8 cellular contexts compared by ENCODE assay signal in the genomic region with DNA sequence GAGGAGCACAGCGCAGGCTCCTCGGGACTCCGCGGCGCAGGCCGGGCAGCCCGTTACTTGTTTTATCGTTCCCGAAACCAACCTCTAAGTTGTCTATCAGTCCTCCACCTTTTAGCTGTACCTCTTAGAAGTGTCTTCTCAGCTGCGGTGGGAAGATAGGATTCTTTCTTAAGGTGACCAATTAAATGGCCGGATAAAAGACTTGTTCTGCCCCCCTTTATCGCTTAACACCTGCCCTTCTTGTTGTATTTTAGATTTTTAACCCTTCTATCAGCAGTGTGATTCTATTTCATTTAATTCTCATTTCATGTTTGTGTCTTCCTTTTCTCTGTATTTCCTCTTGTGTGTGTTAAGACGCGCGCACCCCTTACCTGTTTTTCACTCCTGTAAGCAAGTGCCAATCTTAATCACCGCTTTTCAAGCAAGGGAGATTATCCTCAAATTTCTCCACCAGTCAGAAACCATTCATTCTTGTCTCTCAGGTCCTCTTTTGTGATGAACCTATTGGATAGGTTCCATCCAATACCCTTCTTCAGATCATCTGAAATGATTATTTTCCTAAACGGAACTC. TPM values are rescaled to one million over a fixed set of nuclear protein-coding genes. Genes with fewer than 3 reads are reported as not detected.
DNase-seq lines count a peak whose midpoint lies in the region; ATAC-seq and TF ChIP-seq lines count a peak whose summit lies in the region.

No MANE protein-coding gene starts in this region.

- no peak for DNase-seq in T-helper 1 cell
- peak; percentile 70 for DNase-seq in OCI-LY7 (ENCODE audit: low spot score)
- DNase-seq in colonic mucosa = no peak
- DNase-seq in nephron progenitor cell = no peak
- no peak for DNase-seq in COLO829 (ENCODE audit: low spot score)

- H3K4me3 ChIP-seq in HEK293 (ENCODE audit: low read depth, low read length) = peak overlapping the region; percentile 65
- H3K4me3 ChIP-seq in OCI-LY7 (ENCODE audit: low read depth, low read length, poor library complexity, severe bottlenecking) = peak overlapping the region; percentile 79
- H3K4me3 ChIP-seq in colonic mucosa = peak overlapping the region; percentile 61

- no peaks in the 10 kb centered on the region for H3K27me3 Mint-ChIP-seq in T-helper 1 cell treated with Interleukin-12 subunit alpha and Interleukin-12 subunit beta and Interleukin-4 antibody, amounts not matched to agents 30 μg/mL and 1 μg/mL, for 36 hours (ENCODE audit: low read depth)
- H3K27me3 Mint-ChIP-seq in nephron progenitor cell (ENCODE audit: low read depth, poor library complexity) = peaks cover 4% of the 10 kb centered on the region

- H3K9me3 Mint-ChIP-seq in T-helper 1 cell treated with Interleukin-12 subunit alpha and Interleukin-12 subunit beta and Interleukin-4 antibody, amounts not matched to agents 30 μg/mL and 1 μg/mL, for 36 hours = no peaks in the 10 kb centered on the region
- H3K9me3 Mint-ChIP-seq in nephron progenitor cell = peaks cover 4% of the 10 kb centered on the region

- peak overlapping the region; percentile 97 for H3K4me2 ChIP-seq in OCI-LY7 (ENCODE audit: low read length)

- CTCF ChIA-PET in HEK293 (lab: Yijun Ruan, JAX) (interaction anchor here (0.6 to 2.2 kb wide), 4 partner anchors 10 to 644 kb away, joined by 3 to 7 read pairs (median 4); no protein-coding TSS in a partner anchor), OCI-LY7 (lab: Charles Lee; ENCODE audit: unreplicated experiment) (no interaction called here)

- H3K27ac ChIP-seq in HEK293 (ENCODE audit: extremely low read depth, low read depth, low read length) (peak overlapping the region; percentile 76; the same call in 1 of the 2 replicates), OCI-LY7 (ENCODE audit: low read depth, low read length, poor library complexity, severe bottlenecking) (peak overlapping the region; percentile 86), colonic mucosa (peak overlapping the region; percentile 72)

- peak overlapping the region; percentile 89 for H3K4me3 Mint-ChIP-seq in T-helper 1 cell treated with Interleukin-12 subunit alpha and Interleukin-12 subunit beta and Interleukin-4 antibody, amounts not matched to agents 30 μg/mL and 1 μg/mL, for 36 hours
- peak overlapping the region; percentile 85 for H3K4me3 Mint-ChIP-seq in nephron progenitor cell

- H3K36me3 ChIP-seq in HEK293 (ENCODE audit: control insufficient read depth in 2 of 2, insufficient read depth in 1 of 2, low read length in 2 of 2) = peaks cover 0 to 4% of the 10 kb centered on the region in 2 experiments; a peak in 1 of 3 replicates
- H3K36me3 ChIP-seq in OCI-LY7 (ENCODE audit: insufficient read depth, low read length) = peaks cover 23% of the 10 kb centered on the region
- H3K36me3 ChIP-seq in colonic mucosa = no peaks in the 10 kb centered on the region

- no peak for TF ChIP-seq CTCF in HEK293 (tag by site-specific recombination; IDR thresholded peaks at IDR 0.05)
- no peak for TF ChIP-seq CTCF in OCI-LY7 (conservative IDR thresholded peaks at IDR 0.05; ENCODE audit: low read length)
- TF ChIP-seq CTCF in colonic mucosa (IDR thresholded peaks at IDR 0.05) = no peak
- TF ChIP-seq CTCF in nephron progenitor cell (IDR thresholded peaks at IDR 0.05) = no peak

- H3K27me3 ChIP-seq in colonic mucosa = no peaks in the 10 kb centered on the region

- peaks cover 42% of the 10 kb centered on the region for H3K79me2 ChIP-seq in OCI-LY7 (ENCODE audit: insufficient read depth, low read depth, low read length)

- peak overlapping the region; percentile 58 to 89 for H3K9ac ChIP-seq in colonic mucosa (ENCODE audit: low read depth in 2 of 2, low read length in 2 of 2)

- H3K27ac Mint-ChIP-seq in T-helper 1 cell treated with Interleukin-12 subunit alpha and Interleukin-12 subunit beta and Interleukin-4 antibody, amounts not matched to agents 30 μg/mL and 1 μg/mL, for 36 hours = peak overlapping the region; percentile 95
- no peak overlapping the region for H3K27ac Mint-ChIP-seq in nephron progenitor cell

- H4K20me1 ChIP-seq in OCI-LY7 (ENCODE audit: insufficient read depth, low read length) = no peaks in the 10 kb centered on the region; the same call in 1 of the 2 replicates

- no peak for ATAC-seq in HG02759 (IDR thresholded peaks at IDR 0.05; ENCODE audit: unreplicated experiment)

- POLR2A ChIA-PET in HEK293 (lab: Yijun Ruan, JAX) (no interaction called here), OCI-LY7 (lab: Charles Lee) (interaction anchor here (0.6 to 5.9 kb wide), 11 partner anchors 10 to 493 kb away, joined by 3 to 49 read pairs (median 5); a partner anchor contains a TSS)

- H2AFZ ChIP-seq in OCI-LY7 (ENCODE audit: low read length) = peak overlapping the region; percentile 97

- TSS peak; percentile 80 for BruUV-seq in OCI-LY7 (replicated peaks; lab: Mats Ljungman, UMichigan)

- H3K4me1 Mint-ChIP-seq in T-helper 1 cell treated with Interleukin-12 subunit alpha and Interleukin-12 subunit beta and Interleukin-4 antibody, amounts not matched to agents 30 μg/mL and 1 μg/mL, for 36 hours (ENCODE audit: low read depth) = peaks cover 45% of the 10 kb centered on the region
- peaks cover 16% of the 10 kb centered on the region for H3K4me1 Mint-ChIP-seq in nephron progenitor cell

- intact Hi-C loops in OCI-LY7 (cut with micrococcal nuclease; ENCODE audit: unreplicated experiment) (loop anchor here (1.0 to 5.0 kb wide), 4 partner anchors 210 to 732 kb away; a partner anchor contains a TSS), colonic mucosa (cut with DNase I) (no loop called here)

- H3K36me3 Mint-ChIP-seq in T-helper 1 cell treated with Interleukin-12 subunit alpha and Interleukin-12 subunit beta and Interleukin-4 antibody, amounts not matched to agents 30 μg/mL and 1 μg/mL, for 36 hours (ENCODE audit: low read depth) = peaks cover 26% of the 10 kb centered on the region
- H3K36me3 Mint-ChIP-seq in nephron progenitor cell (ENCODE audit: low read depth) = peaks cover 53% of the 10 kb centered on the region

- no peaks in the 10 kb centered on the region for H3K4me1 ChIP-seq in HEK293 (ENCODE audit: control insufficient read depth, insufficient read depth, low read length)
- peaks cover 51% of the 10 kb centered on the region for H3K4me1 ChIP-seq in OCI-LY7 (ENCODE audit: insufficient read depth, low read length, poor library complexity, severe bottlenecking)
- H3K4me1 ChIP-seq in colonic mucosa = no peaks in the 10 kb centered on the region

- no peaks in the 10 kb centered on the region for H3K9me2 ChIP-seq in OCI-LY7 (ENCODE audit: insufficient read depth, low read length)

- H3K9me3 ChIP-seq in HEK293 (ENCODE audit: control insufficient read depth, insufficient read depth, low read depth, low read length) (no peaks in the 10 kb centered on the region), OCI-LY7 (ENCODE audit: low read length) (no peaks in the 10 kb centered on the region), colonic mucosa (no peaks in the 10 kb centered on the region)

TF ChIP-seq in HEK293, 187 proteins besides CTCF, POLR2A, EP300 and RAD21:
- TF ChIP-seq, protein P1, sequence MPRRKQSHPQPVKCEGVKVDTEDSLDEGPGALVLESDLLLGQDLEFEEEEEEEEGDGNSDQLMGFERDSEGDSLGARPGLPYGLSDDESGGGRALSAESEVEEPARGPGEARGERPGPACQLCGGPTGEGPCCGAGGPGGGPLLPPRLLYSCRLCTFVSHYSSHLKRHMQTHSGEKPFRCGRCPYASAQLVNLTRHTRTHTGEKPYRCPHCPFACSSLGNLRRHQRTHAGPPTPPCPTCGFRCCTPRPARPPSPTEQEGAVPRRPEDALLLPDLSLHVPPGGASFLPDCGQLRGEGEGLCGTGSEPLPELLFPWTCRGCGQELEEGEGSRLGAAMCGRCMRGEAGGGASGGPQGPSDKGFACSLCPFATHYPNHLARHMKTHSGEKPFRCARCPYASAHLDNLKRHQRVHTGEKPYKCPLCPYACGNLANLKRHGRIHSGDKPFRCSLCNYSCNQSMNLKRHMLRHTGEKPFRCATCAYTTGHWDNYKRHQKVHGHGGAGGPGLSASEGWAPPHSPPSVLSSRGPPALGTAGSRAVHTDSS (tag by site-specific recombination; IDR thresholded peaks at IDR 0.05) = 0 out of 2 replicates have a peak, but pooled peaks have one; percentile 8
- TF ChIP-seq PRDM1 (tag by site-specific recombination; IDR thresholded peaks at IDR 0.05) (peak; percentile 53), ZNF335 (tag by site-specific recombination; conservative IDR thresholded peaks at IDR 0.05) (peak; percentile 75; the same call in 1 of the 2 replicates), ZNF416 (tag by site-specific recombination; IDR thresholded peaks at IDR 0.05) (no peak), ZNF521 (tag by site-specific recombination; IDR thresholded peaks at IDR 0.05) (no peak), ZNF791 (tag by site-specific recombination; IDR thresholded peaks at IDR 0.05) (no peak)
- TF ChIP-seq, protein P2, sequence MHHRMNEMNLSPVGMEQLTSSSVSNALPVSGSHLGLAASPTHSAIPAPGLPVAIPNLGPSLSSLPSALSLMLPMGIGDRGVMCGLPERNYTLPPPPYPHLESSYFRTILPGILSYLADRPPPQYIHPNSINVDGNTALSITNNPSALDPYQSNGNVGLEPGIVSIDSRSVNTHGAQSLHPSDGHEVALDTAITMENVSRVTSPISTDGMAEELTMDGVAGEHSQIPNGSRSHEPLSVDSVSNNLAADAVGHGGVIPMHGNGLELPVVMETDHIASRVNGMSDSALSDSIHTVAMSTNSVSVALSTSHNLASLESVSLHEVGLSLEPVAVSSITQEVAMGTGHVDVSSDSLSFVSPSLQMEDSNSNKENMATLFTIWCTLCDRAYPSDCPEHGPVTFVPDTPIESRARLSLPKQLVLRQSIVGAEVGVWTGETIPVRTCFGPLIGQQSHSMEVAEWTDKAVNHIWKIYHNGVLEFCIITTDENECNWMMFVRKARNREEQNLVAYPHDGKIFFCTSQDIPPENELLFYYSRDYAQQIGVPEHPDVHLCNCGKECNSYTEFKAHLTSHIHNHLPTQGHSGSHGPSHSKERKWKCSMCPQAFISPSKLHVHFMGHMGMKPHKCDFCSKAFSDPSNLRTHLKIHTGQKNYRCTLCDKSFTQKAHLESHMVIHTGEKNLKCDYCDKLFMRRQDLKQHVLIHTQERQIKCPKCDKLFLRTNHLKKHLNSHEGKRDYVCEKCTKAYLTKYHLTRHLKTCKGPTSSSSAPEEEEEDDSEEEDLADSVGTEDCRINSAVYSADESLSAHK (tag by site-specific recombination; IDR thresholded peaks at IDR 0.05) = no peak
TF ChIP-seq in HEK293: peak in this region for 3.

RNA-seq across cellular contexts. Expression of a gene that starts 0.3 kb away (rescaled TPM):
- total RNA-seq in OCI-LY7 (2014; rRNA removed; shearing (Covaris generic)) = 23.5 and 26.5 TPM in 2 replicates
- 36.5 and 38.5 TPM in 2 replicates for total RNA-seq in OCI-LY7 (2022)
- total RNA-seq in colonic mucosa = 1 to 10 TPM; 1.3 to 2.9 TPM

RNA-seq across cellular contexts. Expression of a gene that starts 22.8 kb away (rescaled TPM):
- total RNA-seq in OCI-LY7 (2014; rRNA removed; shearing (Covaris generic)) = 28.2 and 35.2 TPM in 2 replicates
- total RNA-seq in OCI-LY7 (2022) (25.2 and 26.3 TPM in 2 replicates), colonic mucosa (10 to 100 TPM; 14.0 to 35.3 TPM)

RNA-seq across cellular contexts. Expression of a gene that starts 57.4 kb away (rescaled TPM):
- total RNA-seq in OCI-LY7 (2014; rRNA removed; shearing (Covaris generic)) = 0.88 and 2.3 TPM in 2 replicates
- total RNA-seq in OCI-LY7 (2022) = 2.0 and 3.3 TPM in 2 replicates
- not detected for total RNA-seq in colonic mucosa

Comparison
In these comparisons a context has a peak if more than half of its experiments do, and no peak if none do; other contexts are left out.
1. RNA of a gene that starts 0.3 kb away (total RNA-seq): 23.5 to 38.5 TPM in OCI-LY7; 1.3 to 2.9 TPM in colonic mucosa; every median in the first group is over 4 times any median in the second.
2. Peak in every context shown above with its lines, with median percentiles within 50 percentile points of each other: H3K27ac ChIP-seq and H3K4me3 ChIP-seq.